ENCODE assay signal across 26 cellular contexts in genomic region chr3:171760475-171760874, GRCh38. TPM values are rescaled to one million over a fixed set of nuclear protein-coding genes. Genes with fewer than 3 reads are reported as not detected.
DNase-seq lines count a peak whose midpoint lies in the region; ATAC-seq, FAIRE-seq and TF ChIP-seq lines count a peak whose summit lies in the region.
"Had no signal": no experiment of that assay in that cellular context is flagged by ENCODE, and none has a peak within 500 bp of the region (broad histone marks: within the 10 kb centered on the region; RNA-seq: fewer than 3 reads in every experiment).

No MANE protein-coding gene starts in this region.

- H3K27me3 ChIP-seq in Peyer's patch (no peaks in the 10 kb centered on the region), foreskin keratinocyte (no peaks in the 10 kb centered on the region), small intestine (ENCODE audit: control insufficient read depth in 2 of 2, insufficient read depth in 2 of 2, low read length in 2 of 2) (no peaks in the 10 kb centered on the region)
- H3K27me3 ChIP-seq: BE2C; BLaER1 treated with 17β-estradiol and CSF1 and Interleukin-3, amounts not matched to agents 10 nM and 100 nM had no signal

- H3K36me3 ChIP-seq in Peyer's patch, result no peaks in the 10 kb centered on the region
- peaks cover 0 to under 1% of the 10 kb centered on the region in 2 donors for H3K36me3 ChIP-seq in small intestine (ENCODE audit: control insufficient read depth in 2 of 2, insufficient read depth in 2 of 2, low read length in 2 of 2)
- H3K36me3 ChIP-seq: BE2C; BLaER1 treated with 17β-estradiol and CSF1 and Interleukin-3, amounts not matched to agents 10 nM and 100 nM had no signal

- H3K4me3 ChIP-seq in Peyer's patch, result no peak overlapping the region
- no peak overlapping the region for H3K4me3 ChIP-seq in small intestine (ENCODE audit: low read depth in 1 of 2, low read length in 2 of 2)
- H3K4me3 ChIP-seq: A549; BLaER1 treated with 17β-estradiol and CSF1 and Interleukin-3, amounts not matched to agents 10 nM and 100 nM had no signal

- H3K4me1 ChIP-seq in Peyer's patch, result peaks cover 0 to 23% (median 0%) of the 10 kb centered on the region in 4 donors
- H3K4me1 ChIP-seq in foreskin keratinocyte, result peaks cover 7% of the 10 kb centered on the region
- H3K4me1 ChIP-seq in small intestine (ENCODE audit: control insufficient read depth in 2 of 2, insufficient read depth in 1 of 2, low read depth in 1 of 2, low read length in 1 of 2), result peaks cover 15 to 19% of the 10 kb centered on the region in 2 donors
- H3K4me1 ChIP-seq: A549, BE2C had no signal

- 68 to 86% (median 75%) methylated on average over 2 of the region's 2 CpGs for WGBS in small intestine, 3 donors

- TF ChIP-seq CTCF in Peyer's patch (IDR thresholded peaks at IDR 0.05) (no peak), foreskin keratinocyte (conservative IDR thresholded peaks at IDR 0.05) (no peak)

- DNase-seq in NCI-H82 (lab: John Stamatoyannopoulos, UW) (peak; percentile 14), NCI-H82 treated with DMSO at 0.1 percent for 48 hours (lab: John Stamatoyannopoulos, UW; ENCODE audit: unreplicated experiment) (no peak), Peyer's patch (peak in 2 of 3 donors; percentile 51 to 55), foreskin keratinocyte (no peak), small intestine (peak; percentile 69), amygdala (lab: John Stamatoyannopoulos, UW) (no peak)
- DNase-seq: 8988T; ACHN; AML-193; BE2C; CD4-positive, alpha-beta T cell; CD8-positive, alpha-beta memory T cell; DMS 273 treated with DMSO at 0.1 percent for 48 hours; DMS79; EL; GDM1; H9 had no signal

- ATAC-seq in foreskin keratinocyte (peak; percentile 20), GM19035 (IDR thresholded peaks at IDR 0.05; ENCODE audit: unreplicated experiment) (no peak)
- no peak for ATAC-seq in activated CD4-positive, CD25-positive, alpha-beta regulatory T cell treated with anti-CD3 and anti-CD28 coated beads, Interleukin-2, amount 50 U/mL, for 24 hours
- ATAC-seq: A549, HCT116 had no signal

- H3K27ac ChIP-seq in Peyer's patch, result no peak overlapping the region
- no peak overlapping the region for H3K27ac ChIP-seq in foreskin keratinocyte
- H3K27ac ChIP-seq in small intestine (ENCODE audit: low read depth in 1 of 2, low read length in 1 of 2), result no peak overlapping the region
- H3K27ac ChIP-seq: A549; BLaER1 treated with 17β-estradiol and CSF1 and Interleukin-3, amounts not matched to agents 10 nM and 100 nM had no signal

- FAIRE-seq in small intestine (lab: Jason Lieb, UNC), result no peak
- FAIRE-seq: A549, D721Med, GM12891, GM18507, H1 had no signal

- no peaks in the 10 kb centered on the region for H3K9me3 ChIP-seq in Peyer's patch
- H3K9me3 ChIP-seq in small intestine (ENCODE audit: control insufficient read depth, low read depth), result no peaks in the 10 kb centered on the region
- H3K9me3 ChIP-seq: A549; BE2C; BLaER1 treated with 17β-estradiol and CSF1 and Interleukin-3, amounts not matched to agents 10 nM and 100 nM had no signal

- no peak for TF ChIP-seq POLR2A in Peyer's patch (IDR thresholded peaks at IDR 0.05)

RNA-seq across cellular contexts. Expression of gene PLD1, which starts 49.8 kb away (rescaled TPM):
- 100 to 1,000 TPM; 120 to 218 (median 187) TPM for total RNA-seq in Peyer's patch
- 6.1 and 7.7 TPM in 2 replicates for total RNA-seq in foreskin keratinocyte
- 2.1 and 2.7 TPM in 2 replicates for polyA plus RNA-seq in foreskin keratinocyte
- 10 to 100 TPM; 35.9 to 99.1 (median 50.9) TPM for polyA plus RNA-seq in small intestine

Comparison
In these comparisons a context has a peak if more than half of its experiments do, and no peak if none do; other contexts are left out.
1. DNase-seq: peak in NCI-H82 (single experiment), Peyer's patch (2 of 3) and small intestine (single experiment); none in NCI-H82 treated with DMSO at 0.1 percent for 48 hours (single experiment), foreskin keratinocyte (0 of 2) and amygdala (0 of 56).
2. RNA of gene PLD1, which starts 49.8 kb away (total RNA-seq): 120 to 218 TPM in Peyer's patch; 6.1 to 7.7 TPM in foreskin keratinocyte; every median in the first group is over 10 times any median in the second.